Comparison of ENCODE assay signal across 24 cellular contexts in genomic region chr5:170508660-170509322, GRCh38. TPM values are rescaled to one million over a fixed set of nuclear protein-coding genes. Genes with fewer than 3 reads are reported as not detected.
DNase-seq lines count a peak whose midpoint lies in the region; ATAC-seq and TF ChIP-seq lines count a peak whose summit lies in the region.
"Had no signal": no experiment of that assay in that cellular context is flagged by ENCODE, and none has a peak within 500 bp of the region (broad histone marks: within the 10 kb centered on the region; RNA-seq: fewer than 3 reads in every experiment).

No MANE protein-coding gene starts in this region.

- H3K27me3 ChIP-seq in DND-41 (ENCODE audit: insufficient read depth, low read length, poor library complexity), result peaks cover 12% of the 10 kb centered on the region
- peaks cover 37% of the 10 kb centered on the region for H3K27me3 ChIP-seq in OCI-LY3 (ENCODE audit: low read depth, low read length)
- peaks cover 36% of the 10 kb centered on the region for H3K27me3 ChIP-seq in endodermal cell (ENCODE audit: control insufficient read depth, insufficient read depth, low read length, poor library complexity, severe bottlenecking)
- no peaks in the 10 kb centered on the region for H3K27me3 ChIP-seq in parathyroid adenoma (ENCODE audit: control insufficient read depth, insufficient read depth, low read length)
- peaks cover 0 to 20% (median 8%) of the 10 kb centered on the region in 3 donors for H3K27me3 ChIP-seq in sigmoid colon

- no peaks in the 10 kb centered on the region for H3K4me1 ChIP-seq in DND-41 (ENCODE audit: insufficient read depth, low read length)
- peaks cover 28% of the 10 kb centered on the region for H3K4me1 ChIP-seq in OCI-LY3 (ENCODE audit: low read length)
- H3K4me1 ChIP-seq in endodermal cell (ENCODE audit: control insufficient read depth, insufficient read depth, low read length), result no peaks in the 10 kb centered on the region
- peaks cover 62% of the 10 kb centered on the region for H3K4me1 ChIP-seq in parathyroid adenoma
- peaks cover 0 to 8% (median 6%) of the 10 kb centered on the region in 4 donors for H3K4me1 ChIP-seq in sigmoid colon

- no peak overlapping the region for H3K4me3 Mint-ChIP-seq in endodermal cell
- H3K4me3 Mint-ChIP-seq: central memory CD8-positive, alpha-beta T cell; effector memory CD8-positive, alpha-beta T cell; stimulated activated naive CD8-positive, alpha-beta T cell treated with anti-CD3 and anti-CD28 coated beads, Interleukin-15, amount 100 ng/mL, for 72 hours; T-cell had no signal

- DNase-seq in DND-41, result no peak
- DNase-seq in endodermal cell, result no peak
- no peak for DNase-seq in RKO (ENCODE audit: low spot score)
- no peak for DNase-seq in NCI-H128 (lab: John Stamatoyannopoulos, UW; ENCODE audit: unreplicated experiment)
- no peak for DNase-seq in sigmoid colon
- DNase-seq: activated CD4-positive, alpha-beta T cell treated with anti-CD3 and anti-CD28 coated beads, Interleukin-2, amount 50 U/mL, for 1 hour; activated gamma-delta T cell; amniotic stem cell; effector memory CD8-positive, alpha-beta T cell; hippocampal formation; left cardiac atrium; midbrain; stimulated activated CD4-positive, alpha-beta T cell treated with anti-CD3 and anti-CD28 coated beads, Interleukin-2, amount 100 ng/mL, for 24 hours; stimulated activated naive CD8-positive, alpha-beta T cell treated with anti-CD3 and anti-CD28 coated beads, Interleukin-15, amount 100 ng/mL, for 72 hours; T-cell had no signal

- no peaks in the 10 kb centered on the region for H3K9me3 ChIP-seq in DND-41 (ENCODE audit: insufficient read depth, low read length, severe bottlenecking)
- no peaks in the 10 kb centered on the region for H3K9me3 ChIP-seq in OCI-LY3 (ENCODE audit: insufficient read depth, low read length)
- H3K9me3 ChIP-seq in endodermal cell (ENCODE audit: control insufficient read depth, low read length), result no peaks in the 10 kb centered on the region
- no peaks in the 10 kb centered on the region for H3K9me3 ChIP-seq in parathyroid adenoma (ENCODE audit: control insufficient read depth, low read length)
- H3K9me3 ChIP-seq in sigmoid colon, result no peaks in the 10 kb centered on the region
- H3K9me3 ChIP-seq: neutrophil had no signal

- H2AFZ ChIP-seq in DND-41 (ENCODE audit: low read depth, low read length) (no peak overlapping the region), OCI-LY3 (ENCODE audit: low read depth, low read length) (no peak overlapping the region), parathyroid adenoma (peak overlapping the region; percentile 29)

- intact Hi-C loops in sigmoid colon (cut with DNase I), result no loop called here

- no peaks in the 10 kb centered on the region for H3K4me1 Mint-ChIP-seq in endodermal cell
- H3K4me1 Mint-ChIP-seq: central memory CD8-positive, alpha-beta T cell; stimulated activated naive CD8-positive, alpha-beta T cell treated with anti-CD3 and anti-CD28 coated beads, Interleukin-15, amount 100 ng/mL, for 72 hours had no signal

- H3K36me3 ChIP-seq in DND-41 (ENCODE audit: insufficient read depth, low read length) (no peaks in the 10 kb centered on the region), OCI-LY3 (replicated peaks; ENCODE audit: low read depth, low read length) (no peaks in the 10 kb centered on the region), endodermal cell (ENCODE audit: control insufficient read depth, insufficient read depth, low read length) (no peaks in the 10 kb centered on the region), parathyroid adenoma (ENCODE audit: control insufficient read depth, insufficient read depth, low read length) (no peaks in the 10 kb centered on the region), sigmoid colon (no peaks in the 10 kb centered on the region)
- H3K36me3 ChIP-seq: neutrophil had no signal

- ATAC-seq in DND-41 (ENCODE audit: insufficient read depth, low read depth), result no peak
- ATAC-seq in HG02678 (IDR thresholded peaks at IDR 0.05; ENCODE audit: unreplicated experiment), result no peak
- ATAC-seq: effector memory CD8-positive, alpha-beta T cell; HepG2; left cardiac atrium; Right ventricle myocardium inferior; sciatic nerve; stimulated activated naive CD8-positive, alpha-beta T cell treated with anti-CD3 and anti-CD28 coated beads, Interleukin-15, amount 100 ng/mL, for 72 hours; T-cell had no signal

- H3K4me3 ChIP-seq in DND-41 (ENCODE audit: low read depth in 1 of 2, low read length in 2 of 2), result no peak overlapping the region
- H3K4me3 ChIP-seq in OCI-LY3 (ENCODE audit: low read length), result no peak overlapping the region
- H3K4me3 ChIP-seq in endodermal cell (ENCODE audit: low read length), result no peak overlapping the region
- no peak overlapping the region for H3K4me3 ChIP-seq in parathyroid adenoma (ENCODE audit: low read depth, low read length)
- H3K4me3 ChIP-seq in sigmoid colon, result no peak overlapping the region

- no peak overlapping the region for H3K27ac Mint-ChIP-seq in endodermal cell
- H3K27ac Mint-ChIP-seq: effector memory CD8-positive, alpha-beta T cell; stimulated activated naive CD8-positive, alpha-beta T cell treated with anti-CD3 and anti-CD28 coated beads, Interleukin-15, amount 100 ng/mL, for 72 hours; T-cell had no signal

- peak; percentile 33 for TF ChIP-seq CTCF in DND-41 (IDR thresholded peaks at IDR 0.05; ENCODE audit: borderline replicate concordance, extremely low read depth, low read length, poor library complexity, severe bottlenecking)
- TF ChIP-seq CTCF in OCI-LY3 (IDR thresholded peaks at IDR 0.05; ENCODE audit: low read depth, low read length), result peak; percentile 22; the same call in 1 of the 2 replicates
- peak; percentile 70 for TF ChIP-seq CTCF in endodermal cell (conservative IDR thresholded peaks at IDR 0.05)
- TF ChIP-seq CTCF in parathyroid adenoma (IDR thresholded peaks at IDR 0.05), result peak; percentile 26
- TF ChIP-seq CTCF in sigmoid colon (IDR thresholded peaks at IDR 0.05), result no peak

- no peak overlapping the region for H3K4me2 ChIP-seq in DND-41 (ENCODE audit: insufficient read depth, low read length)
- peak overlapping the region; percentile 65 for H3K4me2 ChIP-seq in OCI-LY3 (ENCODE audit: low read length)
- H3K4me2 ChIP-seq in parathyroid adenoma (ENCODE audit: low read length), result no peak overlapping the region

- TF ChIP-seq POLR2A in sigmoid colon (IDR thresholded peaks at IDR 0.05), result no peak

- H4K20me1 ChIP-seq in DND-41 (ENCODE audit: insufficient read depth, low read length), result no peaks in the 10 kb centered on the region; the same call in 1 of the 2 replicates
- no peaks in the 10 kb centered on the region for H4K20me1 ChIP-seq in OCI-LY3 (ENCODE audit: insufficient read depth, low read length)

- H3K27me3 Mint-ChIP-seq in endodermal cell (ENCODE audit: insufficient read depth), result peaks cover 24% of the 10 kb centered on the region

- 79 to 90% methylated on average over 3 to 7 of the region's 8 CpGs for whole genome bisulfite sequencing in endodermal cell (ENCODE audit: insufficient coverage in 1 of 2, insufficient read length in 1 of 2), 2 experiments
- 65 to 81% methylated on average over 8 of the region's 8 CpGs for WGBS in sigmoid colon, 2 donors

- no peak for TF ChIP-seq EP300 in sigmoid colon (IDR thresholded peaks at IDR 0.05)

- H3K27ac ChIP-seq in DND-41 (ENCODE audit: low read length), result no peak overlapping the region
- no peak overlapping the region for H3K27ac ChIP-seq in OCI-LY3 (ENCODE audit: low read length)
- H3K27ac ChIP-seq in endodermal cell (ENCODE audit: low read depth, low read length), result no peak overlapping the region
- H3K27ac ChIP-seq in parathyroid adenoma, result peak overlapping the region; percentile 32
- no peak overlapping the region for H3K27ac ChIP-seq in sigmoid colon
- H3K27ac ChIP-seq: neutrophil had no signal

- H3K9ac ChIP-seq in DND-41 (ENCODE audit: low read depth, low read length) (no peak overlapping the region), OCI-LY3 (ENCODE audit: low read length) (no peak overlapping the region), endodermal cell (ENCODE audit: extremely low read depth, low read length, poor library complexity, severe bottlenecking) (no peak overlapping the region), parathyroid adenoma (no peak overlapping the region)

- H3K36me3 Mint-ChIP-seq in endodermal cell (ENCODE audit: low read depth), result no peaks in the 10 kb centered on the region
- H3K36me3 Mint-ChIP-seq: T-cell had no signal

- no peaks in the 10 kb centered on the region for H3K9me3 Mint-ChIP-seq in endodermal cell
- H3K9me3 Mint-ChIP-seq: central memory CD8-positive, alpha-beta T cell; effector memory CD8-positive, alpha-beta T cell; stimulated activated naive CD8-positive, alpha-beta T cell treated with anti-CD3 and anti-CD28 coated beads, Interleukin-15, amount 100 ng/mL, for 72 hours; T-cell had no signal

- no peaks in the 10 kb centered on the region for H3K79me2 ChIP-seq in DND-41 (ENCODE audit: insufficient read depth, low read length)
- H3K79me2 ChIP-seq in OCI-LY3 (ENCODE audit: low read length), result no peaks in the 10 kb centered on the region
- H3K79me2 ChIP-seq in parathyroid adenoma, result no peaks in the 10 kb centered on the region

RNA-seq across cellular contexts. Expression of gene KCNIP1, which starts 5.0 kb away (rescaled TPM):
- total RNA-seq in endodermal cell, result not detected
- polyA plus RNA-seq in endodermal cell (2013, experiment 1 of 2), result 2.9 TPM
- polyA plus RNA-seq in endodermal cell (2013, experiment 2 of 2), result 2.8 TPM
- 1 to 10 TPM in 3 of 4 donors, under 1 TPM in 1; 0.49 to 2.8 (median 1.3) TPM for total RNA-seq in sigmoid colon
- polyA plus RNA-seq in sigmoid colon, result under 1 TPM in 1 of 3 donors, not detected in 2; 0.28 TPM
- total RNA-seq: HepG2, left cardiac atrium, Right ventricle myocardium inferior, T-cell, ureter had no signal
- polyA plus RNA-seq: HepG2 had no signal

Comparison
In these comparisons a context has a peak if more than half of its experiments do, and no peak if none do; other contexts are left out.
1. CTCF ChIP-seq: peak in DND-41 (single experiment), OCI-LY3 (single experiment), endodermal cell (single experiment) and parathyroid adenoma (single experiment); none in sigmoid colon (0 of 4).